ENCODE assay signal across 12 cellular contexts in genomic region chr2:224875870-224876269, GRCh38.
DNase-seq lines count a peak whose midpoint lies in the region; ATAC-seq and TF ChIP-seq lines count a peak whose summit lies in the region.
"Had no signal": no experiment of that assay in that cellular context is flagged by ENCODE, and none has a peak within 500 bp of the region (broad histone marks: within the 10 kb centered on the region; RNA-seq: fewer than 3 reads in every experiment).

No MANE protein-coding gene starts in this region.

- no peak for DNase-seq in CD4-positive, alpha-beta memory T cell
- no peak for DNase-seq in activated naive CD8-positive, alpha-beta T cell treated with anti-CD3 and anti-CD28 coated beads for 36 hours
- no peak for DNase-seq in NK-92 (lab: John Stamatoyannopoulos, UW; ENCODE audit: unreplicated experiment)
- DNase-seq in posterior vena cava (ENCODE audit: low spot score) = no peak
- no peak for DNase-seq in NCI-H446 treated with DMSO at 0.1 percent for 48 hours (lab: John Stamatoyannopoulos, UW)
- DNase-seq in lower lobe of right lung = no peak
- DNase-seq: NCI-H146, OCI-M1 had no signal

- peaks cover 6 to 11% (median 9%) of the 10 kb centered on the region in 4 donors for H3K4me1 Mint-ChIP-seq in CD4-positive, alpha-beta memory T cell
- H3K4me1 Mint-ChIP-seq in activated naive CD8-positive, alpha-beta T cell treated with anti-CD3 and anti-CD28 coated beads for 36 hours = peaks cover 22% of the 10 kb centered on the region

- no peaks in the 10 kb centered on the region for H3K9me3 ChIP-seq in CD4-positive, alpha-beta memory T cell (ENCODE audit: control insufficient read depth in 1 of 2, low read length in 2 of 2)
- no peaks in the 10 kb centered on the region for H3K9me3 ChIP-seq in lower lobe of right lung

- no peak overlapping the region for H3K27ac ChIP-seq in CD4-positive, alpha-beta memory T cell (ENCODE audit: low read depth, low read length)
- H3K27ac ChIP-seq in lower lobe of right lung = no peak overlapping the region
- H3K27ac ChIP-seq: neural progenitor cell had no signal

- peak overlapping the region in 4 of 7 donors; percentile 7 to 70 (median 44) for H3K27ac Mint-ChIP-seq in CD4-positive, alpha-beta memory T cell
- H3K27ac Mint-ChIP-seq in activated naive CD8-positive, alpha-beta T cell treated with anti-CD3 and anti-CD28 coated beads for 36 hours = peak overlapping the region; percentile 10
- H3K27ac Mint-ChIP-seq: neural progenitor cell had no signal

- H3K36me3 Mint-ChIP-seq in CD4-positive, alpha-beta memory T cell = peaks cover 82 to 92% of the 10 kb centered on the region in 2 donors
- H3K36me3 Mint-ChIP-seq in activated naive CD8-positive, alpha-beta T cell treated with anti-CD3 and anti-CD28 coated beads for 36 hours = peaks cover 53% of the 10 kb centered on the region

- POLR2A ChIA-PET in CD4-positive, alpha-beta memory T cell (lab: Charles Lee; ENCODE audit: partially characterized antibody) = interaction anchor here (1.1 kb wide), 1 partner anchor 25 kb away, joined by 4 read pairs; no protein-coding TSS in a partner anchor

- H3K4me3 Mint-ChIP-seq in CD4-positive, alpha-beta memory T cell = no peak overlapping the region
- no peak overlapping the region for H3K4me3 Mint-ChIP-seq in activated naive CD8-positive, alpha-beta T cell treated with anti-CD3 and anti-CD28 coated beads for 36 hours
- H3K4me3 Mint-ChIP-seq: neural progenitor cell; T-helper 2 cell treated with Interferon-gamma antibody and Interleukin-4, amounts not matched to agents 5 μg/mL and 100 μg/mL, for 36 hours had no signal

- H3K27me3 ChIP-seq in CD4-positive, alpha-beta memory T cell (ENCODE audit: insufficient read depth, low read length) = no peaks in the 10 kb centered on the region
- H3K27me3 ChIP-seq in lower lobe of right lung (ENCODE audit: low read depth) = no peaks in the 10 kb centered on the region
- H3K27me3 ChIP-seq: neural progenitor cell had no signal

- intact Hi-C loops in CD4-positive, alpha-beta memory T cell (cut with micrococcal nuclease) = no loop called here
- intact Hi-C loops in posterior vena cava (cut with DNase I) (no loop called here), lower lobe of right lung (cut with DNase I) (no loop called here)

- peaks cover 79% of the 10 kb centered on the region for H3K36me3 ChIP-seq in CD4-positive, alpha-beta memory T cell (ENCODE audit: insufficient read depth, low read length)
- H3K36me3 ChIP-seq in lower lobe of right lung = peaks cover 10% of the 10 kb centered on the region
- H3K36me3 ChIP-seq: neural progenitor cell had no signal

- ATAC-seq in GM19452 (IDR thresholded peaks at IDR 0.05; ENCODE audit: unreplicated experiment) (peak; percentile 77), HG02973 (IDR thresholded peaks at IDR 0.05; ENCODE audit: unreplicated experiment) (peak; percentile 52), lower lobe of right lung (no peak)

- TF ChIP-seq CTCF in lower lobe of right lung (IDR thresholded peaks at IDR 0.05) = no peak

- H3K4me1 ChIP-seq in CD4-positive, alpha-beta memory T cell (ENCODE audit: insufficient read depth, low read length) = peaks cover 5% of the 10 kb centered on the region
- no peaks in the 10 kb centered on the region for H3K4me1 ChIP-seq in lower lobe of right lung
- H3K4me1 ChIP-seq: neural progenitor cell had no signal

- no peaks in the 10 kb centered on the region for H3K27me3 Mint-ChIP-seq in CD4-positive, alpha-beta memory T cell
- H3K27me3 Mint-ChIP-seq in activated naive CD8-positive, alpha-beta T cell treated with anti-CD3 and anti-CD28 coated beads for 36 hours = no peaks in the 10 kb centered on the region

- CTCF ChIA-PET in CD4-positive, alpha-beta memory T cell (lab: Charles Lee; ENCODE audit: partially characterized antibody) = interaction anchor here (0.9 kb wide), 1 partner anchor 127 kb away, joined by 3 read pairs; no protein-coding TSS in a partner anchor

- no peaks in the 10 kb centered on the region for H3K9me3 Mint-ChIP-seq in CD4-positive, alpha-beta memory T cell
- peaks cover 6% of the 10 kb centered on the region for H3K9me3 Mint-ChIP-seq in activated naive CD8-positive, alpha-beta T cell treated with anti-CD3 and anti-CD28 coated beads for 36 hours
- H3K9me3 Mint-ChIP-seq: neural progenitor cell had no signal

- no peak overlapping the region for H3K4me3 ChIP-seq in CD4-positive, alpha-beta memory T cell (ENCODE audit: low read length in 2 of 2)
- no peak overlapping the region for H3K4me3 ChIP-seq in lower lobe of right lung
- H3K4me3 ChIP-seq: neural progenitor cell had no signal

Comparison
In these comparisons a context has a peak if more than half of its experiments do, and no peak if none do; other contexts are left out.
1. ATAC-seq: peak in GM19452 (single experiment) and HG02973 (single experiment); none in lower lobe of right lung (0 of 2).